Comparison of ENCODE assay signal across 14 cellular contexts in genomic region chr3:43923101-43923979, GRCh38.
DNase-seq lines count a peak whose midpoint lies in the region; ATAC-seq and TF ChIP-seq lines count a peak whose summit lies in the region.
"Had no signal": no experiment of that assay in that cellular context is flagged by ENCODE, and none has a peak within 500 bp of the region (broad histone marks: within the 10 kb centered on the region; RNA-seq: fewer than 3 reads in every experiment).

No MANE protein-coding gene starts in this region.

- no peak overlapping the region for H3K4me3 ChIP-seq in left ventricle myocardium inferior
- H3K4me3 ChIP-seq in epithelial cell of esophagus (ENCODE audit: low read length), result no peak overlapping the region
- H3K4me3 ChIP-seq: coronary artery, SJSA1, stomach had no signal

- DNase-seq in Right ventricle myocardium superior (no peak), left ventricle myocardium inferior (no peak), NCI-H345 treated with DMSO at 0.1 percent for 48 hours (lab: John Stamatoyannopoulos, UW; ENCODE audit: unreplicated experiment) (peak; percentile 14), epithelial cell of esophagus (ENCODE audit: low read depth) (peak; percentile 2), superior temporal gyrus (ENCODE audit: extremely low spot score) (peak; percentile 27), HT-29 (ENCODE audit: low spot score) (no peak)
- no peak for DNase-seq in stimulated activated CD4-positive, alpha-beta T cell treated with anti-CD3 and anti-CD28 coated beads, Interleukin-2, amount 100 ng/mL, for 24 hours
- DNase-seq in activated CD8-positive, alpha-beta memory T cell treated with anti-CD3 and anti-CD28 coated beads for 24 hours, result no peak
- DNase-seq: activated CD4-positive, CD25-positive, alpha-beta regulatory T cell treated with anti-CD3 and anti-CD28 coated beads, Interleukin-2, amount 50 U/mL, for 72 hours; activated naive CD4-positive, alpha-beta T cell treated with Interleukin-2 at 50 U/mL for 16 hours; NCI-H146; stomach had no signal

- peaks cover 84% of the 10 kb centered on the region for H3K27me3 ChIP-seq in left ventricle myocardium inferior (ENCODE audit: low read depth)
- H3K27me3 ChIP-seq: SJSA1 had no signal

- no peaks in the 10 kb centered on the region for H3K9me3 ChIP-seq in left ventricle myocardium inferior (replicated peaks)
- H3K9me3 ChIP-seq: SJSA1, stomach had no signal

- peak; percentile 10 for ATAC-seq in Right ventricle myocardium superior (ENCODE audit: poor library complexity)

- no peak for TF ChIP-seq CTCF in left ventricle myocardium inferior (IDR thresholded peaks at IDR 0.05; ENCODE audit: borderline replicate concordance)
- TF ChIP-seq CTCF in epithelial cell of esophagus (IDR thresholded peaks at IDR 0.05; ENCODE audit: insufficient read depth, low read depth, low read length, missing control alignments), result no peak

- H3K27ac ChIP-seq in left ventricle myocardium inferior (replicated peaks), result no peak overlapping the region
- H3K27ac ChIP-seq: coronary artery, SJSA1, stomach had no signal

- intact Hi-C loops in Right ventricle myocardium superior (cut with DNase I), result no loop called here
- intact Hi-C loops in left ventricle myocardium inferior (cut with micrococcal nuclease), result no loop called here

- H3K4me1 ChIP-seq in left ventricle myocardium inferior, result no peaks in the 10 kb centered on the region
- H3K4me1 ChIP-seq: SJSA1 had no signal

- no peaks in the 10 kb centered on the region for H3K36me3 ChIP-seq in left ventricle myocardium inferior
- H3K36me3 ChIP-seq: SJSA1, stomach had no signal

Comparison
In these comparisons a context has a peak if more than half of its experiments do, and no peak if none do; other contexts are left out.
1. DNase-seq: peak in NCI-H345 treated with DMSO at 0.1 percent for 48 hours (single experiment), epithelial cell of esophagus (single experiment) and superior temporal gyrus (single experiment); none in Right ventricle myocardium superior (single experiment), left ventricle myocardium inferior (single experiment), HT-29 (single experiment), stimulated activated CD4-positive, alpha-beta T cell treated with anti-CD3 and anti-CD28 coated beads, Interleukin-2, amount 100 ng/mL, for 24 hours (0 of 2) and activated CD8-positive, alpha-beta memory T cell treated with anti-CD3 and anti-CD28 coated beads for 24 hours (single experiment).